ENCODE assay signal across 8 cellular contexts in the genomic region with DNA sequence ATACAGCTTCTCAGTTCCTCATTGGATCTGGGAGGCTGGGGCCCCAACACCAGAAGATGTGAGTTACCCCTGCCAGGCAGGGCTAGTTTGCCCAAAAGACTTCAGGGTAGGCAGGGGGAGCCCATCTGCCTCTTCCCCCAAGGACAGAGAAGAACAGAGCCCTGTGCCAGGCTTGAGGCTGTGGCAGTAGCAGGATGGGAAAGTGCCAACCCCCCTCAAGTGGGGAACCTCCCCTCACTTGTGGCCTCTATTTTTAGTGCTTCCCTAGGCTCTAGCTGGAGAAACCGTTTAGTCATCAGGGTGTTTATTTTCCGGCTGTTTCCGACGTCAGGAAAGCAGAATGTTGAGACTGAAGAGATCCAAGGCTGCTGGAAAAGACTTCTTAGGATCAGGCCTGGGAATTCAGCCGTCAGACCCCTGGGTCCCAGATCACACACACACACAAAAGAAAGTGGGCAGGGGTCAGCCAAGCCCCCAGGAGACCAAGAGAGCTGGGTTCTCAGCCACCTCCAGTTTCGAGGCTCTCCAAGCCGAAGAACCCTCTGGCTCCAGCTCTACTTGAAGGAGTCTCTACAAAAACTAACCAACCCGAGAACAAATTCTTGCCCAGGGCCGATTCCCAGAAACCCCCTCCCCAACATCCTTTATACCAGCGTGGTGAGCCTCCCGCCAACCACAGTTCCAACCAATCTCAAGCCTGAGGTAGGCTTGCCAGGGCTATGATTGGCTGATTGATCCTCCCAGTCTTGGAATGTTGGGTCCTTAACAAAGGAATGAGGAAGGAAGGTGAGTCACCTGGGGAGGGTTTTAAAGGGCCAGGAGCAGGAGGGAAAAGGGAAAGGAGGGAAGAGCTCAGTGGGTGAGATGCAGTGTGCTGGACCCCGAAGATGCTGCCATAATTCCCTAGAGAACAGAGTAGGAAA. TPM values are rescaled to one million over a fixed set of nuclear protein-coding genes. Genes with fewer than 3 reads are reported as not detected.
DNase-seq lines count a peak whose midpoint lies in the region; ATAC-seq and TF ChIP-seq lines count a peak whose summit lies in the region.

No MANE protein-coding gene starts in this region.

- H3K9me3 Mint-ChIP-seq in activated naive CD8-positive, alpha-beta T cell treated with anti-CD3 and anti-CD28 coated beads, Interleukin-2, amount 50 U/mL, for 24 hours = no peaks in the 10 kb centered on the region

- peaks cover 2% of the 10 kb centered on the region for H3K36me3 Mint-ChIP-seq in activated naive CD8-positive, alpha-beta T cell treated with anti-CD3 and anti-CD28 coated beads, Interleukin-2, amount 50 U/mL, for 24 hours (ENCODE audit: low read depth)

- intact Hi-C loops in Right ventricle myocardium superior (cut with DNase I) = no loop called here

- no peaks in the 10 kb centered on the region for H3K27me3 Mint-ChIP-seq in activated naive CD8-positive, alpha-beta T cell treated with anti-CD3 and anti-CD28 coated beads, Interleukin-2, amount 50 U/mL, for 24 hours

- peaks cover 75% of the 10 kb centered on the region for H3K4me1 Mint-ChIP-seq in activated naive CD8-positive, alpha-beta T cell treated with anti-CD3 and anti-CD28 coated beads, Interleukin-2, amount 50 U/mL, for 24 hours

- ATAC-seq in activated naive CD8-positive, alpha-beta T cell treated with anti-CD3 and anti-CD28 coated beads, Interleukin-2, amount 50 U/mL, for 24 hours = no peak
- ATAC-seq in Right ventricle myocardium superior (ENCODE audit: poor library complexity) = peak; percentile 25
- peak; percentile 11 for ATAC-seq in omental fat pad (ENCODE audit: low FRiP score)
- ATAC-seq in GM18517 (IDR thresholded peaks at IDR 0.05; ENCODE audit: unreplicated experiment) = no peak
- no peak for ATAC-seq in GM18867 (IDR thresholded peaks at IDR 0.05; ENCODE audit: unreplicated experiment)

- H3K27ac Mint-ChIP-seq in activated naive CD8-positive, alpha-beta T cell treated with anti-CD3 and anti-CD28 coated beads, Interleukin-2, amount 50 U/mL, for 24 hours = peak overlapping the region; percentile 95

- no peak overlapping the region for H3K4me3 Mint-ChIP-seq in activated naive CD8-positive, alpha-beta T cell treated with anti-CD3 and anti-CD28 coated beads, Interleukin-2, amount 50 U/mL, for 24 hours

- DNase-seq in COLO829 (ENCODE audit: low spot score) (peak; percentile 65), LoVo (ENCODE audit: low spot score) (peak; percentile 87), Right ventricle myocardium superior (peak; percentile 83), omental fat pad (ENCODE audit: low spot score) (no peak)
- DNase-seq in activated naive CD8-positive, alpha-beta T cell treated with anti-CD3 and anti-CD28 coated beads, Interleukin-2, amount 50 U/mL, for 24 hours = peak; percentile 32
- DNase-seq in NK-92 treated with Interleukin-12 subunit alpha and Interleukin-12 subunit beta, amount 100 ng/mL, for 24 hours (lab: John Stamatoyannopoulos, UW) = no peak

- TF ChIP-seq CTCF in omental fat pad (IDR thresholded peaks at IDR 0.05) = no peak

RNA-seq across cellular contexts. Expression of a gene that starts 2.4 kb away (rescaled TPM):
- total RNA-seq in Right ventricle myocardium superior (96.6 TPM), omental fat pad (10 to 100 TPM; 22.8 to 33.8 (median 28.1) TPM)

Comparison
In these comparisons a context has a peak if more than half of its experiments do, and no peak if none do; other contexts are left out.
1. DNase-seq: peak in COLO829 (single experiment), LoVo (single experiment), activated naive CD8-positive, alpha-beta T cell treated with anti-CD3 and anti-CD28 coated beads, Interleukin-2, amount 50 U/mL, for 24 hours (single experiment) and Right ventricle myocardium superior (single experiment); none in omental fat pad (single experiment) and NK-92 treated with Interleukin-12 subunit alpha and Interleukin-12 subunit beta, amount 100 ng/mL, for 24 hours (single experiment).
2. ATAC-seq: peak in Right ventricle myocardium superior (single experiment) and omental fat pad (single experiment); none in activated naive CD8-positive, alpha-beta T cell treated with anti-CD3 and anti-CD28 coated beads, Interleukin-2, amount 50 U/mL, for 24 hours (single experiment), GM18517 (single experiment) and GM18867 (single experiment).